In the genomic region with DNA sequence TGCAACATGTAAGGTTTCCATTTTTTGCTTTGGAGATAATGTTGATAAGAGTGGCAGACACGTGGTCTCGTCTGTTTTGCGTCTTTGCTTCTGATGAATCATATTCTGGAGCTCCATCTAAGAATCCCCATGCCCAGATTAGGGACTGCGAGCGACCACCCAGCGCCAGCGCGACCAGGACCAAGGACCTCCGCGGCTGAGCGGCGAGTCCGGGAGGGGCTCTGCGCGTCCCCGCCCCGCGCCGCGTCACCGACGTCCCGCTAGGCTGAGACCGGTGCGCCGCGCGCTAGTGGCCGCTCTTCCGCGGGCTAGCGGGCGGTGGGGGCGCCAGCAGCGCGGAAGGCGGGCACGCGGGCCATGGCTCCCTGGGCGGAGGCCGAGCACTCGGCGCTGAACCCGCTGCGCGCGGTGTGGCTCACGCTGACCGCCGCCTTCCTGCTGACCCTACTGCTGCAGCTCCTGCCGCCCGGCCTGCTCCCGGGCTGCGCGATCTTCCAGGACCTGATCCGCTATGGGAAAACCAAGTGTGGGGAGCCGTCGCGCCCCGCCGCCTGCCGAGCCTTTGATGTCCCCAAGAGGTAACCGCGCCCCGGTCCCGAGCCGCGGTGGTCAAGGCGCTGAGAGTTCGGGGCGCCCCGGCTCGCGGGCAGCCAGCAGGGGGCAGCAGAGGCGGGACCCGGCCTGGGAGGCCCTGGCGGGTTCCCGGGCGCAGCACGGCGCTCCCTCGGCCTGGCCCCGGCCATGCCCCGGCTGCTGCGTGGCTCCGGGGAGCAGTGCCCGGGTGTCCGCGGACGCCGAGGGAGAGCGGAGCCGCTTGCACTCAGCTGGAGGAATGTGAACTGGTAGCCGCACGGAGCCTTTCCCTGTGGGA, we compare ENCODE assay signal across 1 cellular context.
TF ChIP-seq lines count a peak whose summit lies in the region.

TSS of gene SRD5A3 (plus strand) at position 263 of the 871 bp plus-strand sequence. CDS start at position 358, 95 bp downstream.

TF ChIP-seq in K562, 482 proteins besides CTCF, POLR2A, EP300 and RAD21 (continued from another document and continues in another):
- TF ChIP-seq E2F8 (IDR thresholded peaks at IDR 0.05; ENCODE audit: low read depth, partially characterized antibody) (peak; percentile 49), ZBTB33 (CRISPR knock-in tag; IDR thresholded peaks at IDR 0.05) (peak; percentile 74; the same call in 1 of the 2 replicates), NFE2 (IDR thresholded peaks at IDR 0.05; ENCODE audit: low read depth) (peak; percentile 32), CREB3L1 (IDR thresholded peaks at IDR 0.05; ENCODE audit: borderline replicate concordance, low read depth) (peak; percentile 89; the same call in 1 of the 2 replicates), ATF7 (IDR thresholded peaks at IDR 0.05) (peak; percentile 77; the same call in 1 of the 2 replicates), ZNF639 (CRISPR knock-in tag; conservative IDR thresholded peaks at IDR 0.05 in 1 of 2, IDR thresholded peaks at IDR 0.05 in 1 of 2) (peak in 1 of 2 experiments; percentile 81; a peak in 2 of 4 replicates), ARNT (IDR thresholded peaks at IDR 0.05) (no peak), CHD4 (IDR thresholded peaks at IDR 0.05; ENCODE audit: insufficient read depth, insufficient replicate concordance, low read depth, low read length, poor library complexity, severe bottlenecking) (peak; percentile 5), KDM2B (CRISPR knock-in tag; IDR thresholded peaks at IDR 0.05) (peak; percentile 56), ETV6 (IDR thresholded peaks at IDR 0.05; ENCODE audit: borderline replicate concordance in 1 of 2, low read depth in 2 of 2, low read length in 1 of 2) (0 out of 4 replicates have a peak, but pooled peaks of 1 of the 2 experiments have one; percentile 7), ETV6 (CRISPR knock-in tag; IDR thresholded peaks at IDR 0.05; ENCODE audit: borderline replicate concordance) (no peak; the same call in 1 of the 2 replicates), GTF2E2 (tag; IDR thresholded peaks at IDR 0.05) (peak; percentile 54; the same call in 1 of the 2 replicates), CXXC5 (CRISPR knock-in tag; IDR thresholded peaks at IDR 0.05) (peak; percentile 96), PHF8 (IDR thresholded peaks at IDR 0.05; ENCODE audit: borderline replicate concordance, low read length) (peak; percentile 99; the same call in 1 of the 2 replicates), DEAF1 (CRISPR knock-in tag; IDR thresholded peaks at IDR 0.05) (0 out of 2 replicates have a peak, but pooled peaks have one; percentile 8), SOX6 (IDR thresholded peaks at IDR 0.05) (peak; percentile 47), MYC (IDR thresholded peaks at IDR 0.05; ENCODE audit: low read depth, low read length) (peak; percentile 97), MYC (CRISPR knock-in tag; IDR thresholded peaks at IDR 0.05; ENCODE audit: borderline replicate concordance, low read depth) (no peak), ZNF431 (CRISPR knock-in tag; IDR thresholded peaks at IDR 0.05) (peak; percentile 79; the same call in 1 of the 2 replicates), LEF1 (IDR thresholded peaks at IDR 0.05) (peak; percentile 95), SPI1 (IDR thresholded peaks at IDR 0.05; ENCODE audit: borderline replicate concordance, low read depth, low read length) (no peak), TARDBP (IDR thresholded peaks at IDR 0.05) (peak; percentile 90; the same call in 1 of the 2 replicates), U2AF1 (optimal IDR thresholded peaks at IDR 0.05; ENCODE audit: low read depth, low read length) (peak; percentile 63), ZNF764 (CRISPR knock-in tag; IDR thresholded peaks at IDR 0.05; ENCODE audit: low read depth) (no peak; the same call in 1 of the 2 replicates), ELF2 (CRISPR knock-in tag; IDR thresholded peaks at IDR 0.05) (0 out of 2 replicates have a peak, but pooled peaks have one; percentile 56), ZBTB12 (CRISPR knock-in tag; IDR thresholded peaks at IDR 0.05) (peak; percentile 67), REST (CRISPR knock-in tag; IDR thresholded peaks at IDR 0.05; ENCODE audit: low read depth) (peak; percentile 64; the same call in 1 of the 2 replicates), STAT5A (IDR thresholded peaks at IDR 0.05; ENCODE audit: borderline replicate concordance, low read length) (no peak), POLR2G (IDR thresholded peaks at IDR 0.05; ENCODE audit: low read depth, low read length) (peak; percentile 98), SUPT5H (IDR thresholded peaks at IDR 0.05) (peak; percentile 76), SMC3 (conservative IDR thresholded peaks at IDR 0.05; ENCODE audit: insufficient read depth, low read depth, low read length) (peak; percentile 76; the same call in 1 of the 2 replicates)
- TF ChIP-seq, protein P1, sequence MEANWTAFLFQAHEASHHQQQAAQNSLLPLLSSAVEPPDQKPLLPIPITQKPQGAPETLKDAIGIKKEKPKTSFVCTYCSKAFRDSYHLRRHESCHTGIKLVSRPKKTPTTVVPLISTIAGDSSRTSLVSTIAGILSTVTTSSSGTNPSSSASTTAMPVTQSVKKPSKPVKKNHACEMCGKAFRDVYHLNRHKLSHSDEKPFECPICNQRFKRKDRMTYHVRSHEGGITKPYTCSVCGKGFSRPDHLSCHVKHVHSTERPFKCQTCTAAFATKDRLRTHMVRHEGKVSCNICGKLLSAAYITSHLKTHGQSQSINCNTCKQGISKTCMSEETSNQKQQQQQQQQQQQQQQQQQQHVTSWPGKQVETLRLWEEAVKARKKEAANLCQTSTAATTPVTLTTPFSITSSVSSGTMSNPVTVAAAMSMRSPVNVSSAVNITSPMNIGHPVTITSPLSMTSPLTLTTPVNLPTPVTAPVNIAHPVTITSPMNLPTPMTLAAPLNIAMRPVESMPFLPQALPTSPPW (CRISPR knock-in tag; IDR thresholded peaks at IDR 0.05) = peak; percentile 89
